Comparison of ENCODE assay signal across 34 cellular contexts in genomic region chr3:10106919-10107318, GRCh38. TPM values are rescaled to one million over a fixed set of nuclear protein-coding genes. Genes with fewer than 3 reads are reported as not detected.
"Had no signal": no experiment of that assay in that cellular context is flagged by ENCODE, and none has a peak within 500 bp of the region (broad histone marks: within the 10 kb centered on the region; RNA-seq: fewer than 3 reads in every experiment).

No MANE protein-coding gene starts in this region.

- DNase-seq: activated B cell treated with CpG ODN at 0.5 μM for 24 hours; activated CD4-positive, alpha-beta memory T cell treated with anti-CD3 and anti-CD28 coated beads for 36 hours; activated CD4-positive, alpha-beta T cell treated with anti-CD3 and anti-CD28 coated beads for 4 hours; activated CD4-positive, alpha-beta T cell treated with anti-CD3 and anti-CD28 coated beads, Interleukin-2, amount 10 ng/mL, durations not matched to agents 24 days and 14 days; activated CD4-positive, alpha-beta T cell treated with anti-CD3 and anti-CD28 coated beads, Interleukin-2, amount 50 U/mL, for 1 hour; activated CD4-positive, alpha-beta T cell treated with anti-CD3 and anti-CD28 coated beads, Interleukin-2, amount 50 U/mL, for 4 hours; activated CD4-positive, CD25-positive, alpha-beta regulatory T cell treated with anti-CD3 and anti-CD28 coated beads, Interleukin-2, amount 50 U/mL, for 72 hours; activated CD8-positive, alpha-beta memory T cell treated with anti-CD3 and anti-CD28 coated beads, Interleukin-2, amount 50 U/mL, for 4 hours; activated CD8-positive, alpha-beta T cell treated with anti-CD3 and anti-CD28 coated beads for 36 hours; activated effector memory CD4-positive, alpha-beta T cell treated with Interleukin-2 at 50 U/mL for 16 hours; activated gamma-delta T cell; activated naive CD4-positive, alpha-beta T cell treated with anti-CD3 and anti-CD28 coated beads, Interleukin-2, amount 10 ng/mL, durations not matched to agents 7 days and 5 days; activated naive CD4-positive, alpha-beta T cell treated with Interleukin-2 at 50 U/mL for 16 hours; activated naive CD8-positive, alpha-beta T cell treated with anti-CD3 and anti-CD28 coated beads, Interleukin-2, amount 10 ng/mL, durations not matched to agents 7 days and 5 days; activated naive CD8-positive, alpha-beta T cell treated with anti-CD3 and anti-CD28 coated beads, Interleukin-2, amount 50 U/mL, for 24 hours; activated T-cell treated with anti-CD3 and anti-CD28 coated beads for 4 hours; activated T-cell treated with anti-CD3 and anti-CD28 coated beads, Interleukin-2, amount 50 U/mL, for 1 hour; activated T-cell treated with anti-CD3 and anti-CD28 coated beads, Interleukin-2, amount 50 U/mL, for 48 hours; amygdala; anterior cingulate cortex; body of pancreas; brain microvascular endothelial cell; central memory CD4-positive, alpha-beta T cell; T-helper 1 cell; T-helper 2 cell; T-helper 9 cell had no signal

- H3K36me3 ChIP-seq: brain microvascular endothelial cell, breast epithelium had no signal

- H3K27me3 ChIP-seq: body of pancreas, brain microvascular endothelial cell had no signal

- H3K4me1 ChIP-seq: body of pancreas, breast epithelium had no signal

- FAIRE-seq: astrocyte had no signal

- H3K4me3 ChIP-seq: body of pancreas, breast epithelium had no signal

- H3K9me3 ChIP-seq: body of pancreas, breast epithelium had no signal

- H3K27ac ChIP-seq: body of pancreas, brain microvascular endothelial cell, breast epithelium, VCaP had no signal

- ATAC-seq: activated CD8-positive, alpha-beta T cell treated with anti-CD3 and anti-CD28 coated beads for 36 hours; activated naive CD8-positive, alpha-beta T cell treated with anti-CD3 and anti-CD28 coated beads, Interleukin-2, amount 50 U/mL, for 24 hours; body of pancreas had no signal

RNA-seq across cellular contexts. Expression of gene FANCD2OS, which starts 1.1 kb away (rescaled TPM):
- total RNA-seq: activated B cell treated with CpG ODN at 0.5 μM for 24 hours; activated CD4-positive, alpha-beta memory T cell treated with anti-CD3 and anti-CD28 coated beads for 36 hours; activated CD4-positive, alpha-beta T cell treated with anti-CD3 and anti-CD28 coated beads, Interleukin-2, amount 10 ng/mL, durations not matched to agents 24 days and 14 days; activated CD8-positive, alpha-beta memory T cell treated with anti-CD3 and anti-CD28 coated beads for 36 hours; activated CD8-positive, alpha-beta T cell treated with anti-CD3 and anti-CD28 coated beads for 36 hours; activated naive CD8-positive, alpha-beta T cell treated with anti-CD3 and anti-CD28 coated beads, Interleukin-2, amount 10 ng/mL, durations not matched to agents 7 days and 5 days; activated T-helper 2 cell treated with anti-CD3 and anti-CD28 coated beads, Interferon-gamma antibody, Interleukin-2, Interleukin-4, amounts not matched to agents 10 μg/mL and 5 μg/mL and 100 μg/mL, durations not matched to agents 14 hours and 24 hours and 36 hours; astrocyte; body of pancreas; breast epithelium; cardiac septum; cerebellum had no signal
- polyA plus RNA-seq: adipose tissue had no signal
